ENCODE assay signal across 8 cellular contexts in genomic region chr2:10832228-10832936, GRCh38. TPM values are rescaled to one million over a fixed set of nuclear protein-coding genes. Genes with fewer than 3 reads are reported as not detected.
A peak's percentile ranks its signal among the peaks of the same experiment; 100 is the strongest.
DNase-seq lines count a peak whose midpoint lies in the region; ATAC-seq and TF ChIP-seq lines count a peak whose summit lies in the region.

No MANE protein-coding gene starts in this region.

- DNase-seq in NCI-H526 (lab: John Stamatoyannopoulos, UW), result peak; percentile 81 to 92
- peak; percentile 74 for DNase-seq in activated CD4-positive, alpha-beta T cell treated with anti-CD3 and anti-CD28 coated beads, Interleukin-2, amount 50 U/mL, for 4 hours
- peak; percentile 65 to 78 for DNase-seq in dermis microvascular lymphatic vessel endothelial cell (ENCODE audit: low read depth in 2 of 2)
- DNase-seq in lower lobe of right lung, result peak; percentile 87
- peak; percentile 67 for DNase-seq in stimulated activated CD8-positive, alpha-beta memory T cell treated with anti-CD3 and anti-CD28 coated beads, Interleukin-12 subunit alpha, Interleukin-12 subunit beta, amount 100 ng/mL, for 1 hour (ENCODE audit: low read depth)

- H3K9me3 ChIP-seq in lower lobe of right lung, result no peaks in the 10 kb centered on the region

- H3K4me3 ChIP-seq in lower lobe of right lung, result no peak overlapping the region

- ATAC-seq in GM19351 (IDR thresholded peaks at IDR 0.05; ENCODE audit: unreplicated experiment) (peak; percentile 71), HG03469 (IDR thresholded peaks at IDR 0.05; ENCODE audit: unreplicated experiment) (peak; percentile 50), lower lobe of right lung (peak; percentile 89 to 90)

- TF ChIP-seq CTCF in C4-2B (conservative IDR thresholded peaks at IDR 0.05) (peak; percentile 95), lower lobe of right lung (IDR thresholded peaks at IDR 0.05) (peak; percentile 98)

- peaks cover 48% of the 10 kb centered on the region for H3K27me3 ChIP-seq in lower lobe of right lung (ENCODE audit: low read depth)

- no peaks in the 10 kb centered on the region for H3K36me3 ChIP-seq in lower lobe of right lung

- peaks cover 6% of the 10 kb centered on the region for H3K4me1 ChIP-seq in lower lobe of right lung

- intact Hi-C loops in lower lobe of right lung (cut with DNase I), result loop anchor here (5.0 kb wide), 1 partner anchor 295 kb away; no protein-coding TSS in a partner anchor

- H3K27ac ChIP-seq in C4-2B, result no peak overlapping the region
- H3K27ac ChIP-seq in lower lobe of right lung, result no peak overlapping the region

RNA-seq across cellular contexts. Expression of gene PDIA6, which starts 19.8 kb away (rescaled TPM):
- total RNA-seq in dermis microvascular lymphatic vessel endothelial cell, result 272 and 346 TPM in 2 replicates
- 167 TPM for total RNA-seq in lower lobe of right lung
